ENCODE assay signal across 7 cellular contexts in the genomic region with DNA sequence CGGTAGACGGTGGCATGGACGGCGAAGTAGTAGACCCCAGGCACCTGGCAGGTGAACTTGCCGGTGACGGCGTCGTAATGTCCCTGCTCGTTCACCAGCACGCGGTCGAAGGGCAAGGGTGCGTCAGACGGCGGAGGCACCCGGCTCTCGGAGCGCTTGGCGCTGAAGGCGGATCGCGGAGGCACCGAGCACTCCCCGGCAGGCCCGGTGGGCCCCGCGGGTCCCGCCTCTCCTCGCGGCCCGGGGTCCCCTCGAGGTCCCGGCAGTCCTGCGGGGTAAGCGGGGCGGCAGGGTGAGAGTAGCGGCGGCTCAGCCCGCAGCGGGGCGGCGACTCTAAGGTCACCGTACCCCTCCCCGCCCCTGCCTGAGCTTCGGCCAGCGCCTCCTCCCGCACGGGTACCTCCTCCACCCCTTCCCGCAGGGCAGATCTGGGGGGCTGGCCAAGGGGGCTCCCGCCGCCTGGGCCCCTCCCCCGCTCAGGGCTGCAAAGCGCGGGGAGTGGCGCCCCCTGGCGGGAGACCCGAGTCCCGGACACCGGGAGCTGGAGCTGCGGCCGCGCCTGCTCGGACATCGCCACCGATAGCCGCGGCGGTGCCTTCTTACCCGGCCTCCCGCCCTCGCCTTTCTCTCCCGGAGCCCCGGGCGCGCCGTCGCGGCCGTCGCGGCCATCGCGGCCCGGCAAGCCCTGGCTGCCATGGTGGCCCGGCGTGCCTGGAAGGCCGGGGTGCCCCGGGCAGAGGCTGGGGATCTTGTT. TPM values are rescaled to one million over a fixed set of nuclear protein-coding genes. Genes with fewer than 3 reads are reported as not detected.
DNase-seq lines count a peak whose midpoint lies in the region; ATAC-seq, FAIRE-seq and TF ChIP-seq lines count a peak whose summit lies in the region.

No MANE protein-coding gene starts in this region.

- no peak overlapping the region for H3K27ac ChIP-seq in OCI-LY7 (ENCODE audit: low read depth, low read length, poor library complexity, severe bottlenecking)
- H3K27ac ChIP-seq in small intestine (ENCODE audit: low read depth in 1 of 2, low read length in 1 of 2): peak overlapping the region; percentile 56 to 86

- intact Hi-C loops in OCI-LY7 (cut with micrococcal nuclease; ENCODE audit: unreplicated experiment): loop anchor here (5.0 kb wide), 1 partner anchor 133 kb away; no protein-coding TSS in a partner anchor

- H3K4me1 ChIP-seq in OCI-LY7 (ENCODE audit: insufficient read depth, low read length, poor library complexity, severe bottlenecking): peaks cover 41% of the 10 kb centered on the region
- H3K4me1 ChIP-seq in small intestine (ENCODE audit: control insufficient read depth in 2 of 2, insufficient read depth in 1 of 2, low read depth in 1 of 2, low read length in 1 of 2): peaks cover 3 to 10% of the 10 kb centered on the region in 2 donors

- H3K36me3 ChIP-seq in OCI-LY7 (ENCODE audit: insufficient read depth, low read length) (peaks cover 6% of the 10 kb centered on the region; the same call in 1 of the 2 replicates), small intestine (ENCODE audit: control insufficient read depth in 2 of 2, insufficient read depth in 2 of 2, low read length in 2 of 2) (peaks cover 0 to 2% of the 10 kb centered on the region in 2 donors)

- no peaks in the 10 kb centered on the region for H4K20me1 ChIP-seq in OCI-LY7 (ENCODE audit: insufficient read depth, low read length)

- no TSS peak for BruUV-seq in OCI-LY7 (replicated peaks; lab: Mats Ljungman, UMichigan)

- no peak for FAIRE-seq in small intestine (lab: Jason Lieb, UNC)

- TF ChIP-seq CTCF in GM12865 (IDR thresholded peaks at IDR 0.05; ENCODE audit: insufficient read depth, low read depth, low read length, missing control alignments) (peak; percentile 68), OCI-LY7 (conservative IDR thresholded peaks at IDR 0.05; ENCODE audit: low read length) (peak; percentile 80), cardiac fibroblast (IDR thresholded peaks at IDR 0.05; ENCODE audit: low read depth, low read length) (peak; percentile 57)

- H2AFZ ChIP-seq in OCI-LY7 (ENCODE audit: low read length): no peak overlapping the region

- DNase-seq in GM12865 (ENCODE audit: low read depth) (no peak), OCI-LY7 (ENCODE audit: low spot score) (peak; percentile 35), cardiac fibroblast (ENCODE audit: low read depth in 2 of 2) (peak; percentile 48 to 77), inferior parietal cortex (ENCODE audit: extremely low spot score) (peak; percentile 63), small intestine (peak; percentile 63)

- peaks cover 8% of the 10 kb centered on the region; the same call in 1 of the 2 replicates for H3K79me2 ChIP-seq in OCI-LY7 (ENCODE audit: insufficient read depth, low read depth, low read length)

- ATAC-seq in HG02588 (IDR thresholded peaks at IDR 0.05; ENCODE audit: unreplicated experiment) (no peak), HG03354 (IDR thresholded peaks at IDR 0.05; ENCODE audit: poor library complexity, severe bottlenecking, unreplicated experiment) (no peak)

- POLR2A ChIA-PET in OCI-LY7 (lab: Charles Lee): no interaction called here

- no peak overlapping the region for H3K4me3 ChIP-seq in GM12865 (ENCODE audit: low read depth, low read length)
- H3K4me3 ChIP-seq in OCI-LY7 (ENCODE audit: low read depth, low read length, poor library complexity, severe bottlenecking): no peak overlapping the region
- H3K4me3 ChIP-seq in cardiac fibroblast (replicated peaks in 1 of 2; ENCODE audit: low read depth in 2 of 2, low read length in 2 of 2): peak overlapping the region; percentile 50 to 64
- H3K4me3 ChIP-seq in small intestine (ENCODE audit: low read depth in 1 of 2, low read length in 2 of 2): peak overlapping the region; percentile 26 to 48

- CTCF ChIA-PET in OCI-LY7 (lab: Charles Lee; ENCODE audit: unreplicated experiment): interaction anchor here (1.0 to 1.3 kb wide), 2 partner anchors 11 to 36 kb away, joined by 4 to 6 read pairs; no protein-coding TSS in a partner anchor

- WGBS in small intestine, 3 donors: 4 to 6% (median 4%) methylated on average over 66 to 88 of the region's 88 CpGs

- H3K9me3 ChIP-seq in OCI-LY7 (ENCODE audit: low read length): no peaks in the 10 kb centered on the region
- no peaks in the 10 kb centered on the region for H3K9me3 ChIP-seq in small intestine (ENCODE audit: control insufficient read depth, low read depth)

- no peaks in the 10 kb centered on the region for H3K27me3 ChIP-seq in small intestine (ENCODE audit: control insufficient read depth in 2 of 2, insufficient read depth in 2 of 2, low read length in 2 of 2)

- no peak overlapping the region for H3K4me2 ChIP-seq in OCI-LY7 (ENCODE audit: low read length)

- H3K9me2 ChIP-seq in OCI-LY7 (ENCODE audit: insufficient read depth, low read length): no peaks in the 10 kb centered on the region

RNA-seq across cellular contexts. Expression of gene C1QTNF5, which starts 0.9 kb away (rescaled TPM):
- not detected in 2 replicates for total RNA-seq in OCI-LY7 (2014; rRNA removed; shearing (Covaris generic))
- not detected in 2 replicates for total RNA-seq in OCI-LY7 (2022)
- 10 to 100 TPM in 1 of 3 donors, 1 to 10 TPM in 1, under 1 TPM in 1; 0.89 to 22.5 (median 7.3) TPM for polyA plus RNA-seq in small intestine

RNA-seq across cellular contexts. Expression of gene RNF26, which starts 5.4 kb away (rescaled TPM):
- 11.7 and 13.9 TPM in 2 replicates for total RNA-seq in OCI-LY7 (2014; rRNA removed; shearing (Covaris generic))
- total RNA-seq in OCI-LY7 (2022): 52.5 and 56.2 TPM in 2 replicates
- polyA plus RNA-seq in small intestine: 10 to 100 TPM in 1 of 3 donors, 1 to 10 TPM in 2; 6.5 to 27.3 (median 7.8) TPM

RNA-seq across cellular contexts. Expression of gene MFRP, which starts 6.7 kb away (rescaled TPM):
- total RNA-seq in OCI-LY7 (2014; rRNA removed; shearing (Covaris generic)): not detected in 2 replicates
- not detected in 2 replicates for total RNA-seq in OCI-LY7 (2022)
- under 1 TPM in 1 of 3 donors, not detected in 2; 0.03 TPM for polyA plus RNA-seq in small intestine

RNA-seq across cellular contexts. Expression of gene MCAM, which starts 22.8 kb away (rescaled TPM):
- total RNA-seq in OCI-LY7 (2014; rRNA removed; shearing (Covaris generic)): 0.69 and 2.6 TPM in 2 replicates
- total RNA-seq in OCI-LY7 (2022): 1.3 and 3.2 TPM in 2 replicates
- 10 to 100 TPM in 1 of 3 donors, 1 to 10 TPM in 2; 1.1 to 82.3 (median 2.7) TPM for polyA plus RNA-seq in small intestine

RNA-seq across cellular contexts. Expression of gene USP2, which starts 41.7 kb away (rescaled TPM):
- 4.3 and 10.6 TPM in 2 replicates for total RNA-seq in OCI-LY7 (2014; rRNA removed; shearing (Covaris generic))
- 20.6 and 24.5 TPM in 2 replicates for total RNA-seq in OCI-LY7 (2022)
- 10 to 100 TPM in 2 of 3 donors, 1 to 10 TPM in 1; 5.2 to 19.5 (median 15.4) TPM for polyA plus RNA-seq in small intestine

Comparison
In these comparisons a context has a peak if more than half of its experiments do, and no peak if none do; other contexts are left out.
1. H3K4me3 ChIP-seq: peak in cardiac fibroblast (2 of 2) and small intestine (2 of 2); none in GM12865 (single experiment) and OCI-LY7 (single experiment).
2. Peak in every context shown above with its lines, with median percentiles within 50 percentile points of each other: CTCF ChIP-seq.